In the genomic region with DNA sequence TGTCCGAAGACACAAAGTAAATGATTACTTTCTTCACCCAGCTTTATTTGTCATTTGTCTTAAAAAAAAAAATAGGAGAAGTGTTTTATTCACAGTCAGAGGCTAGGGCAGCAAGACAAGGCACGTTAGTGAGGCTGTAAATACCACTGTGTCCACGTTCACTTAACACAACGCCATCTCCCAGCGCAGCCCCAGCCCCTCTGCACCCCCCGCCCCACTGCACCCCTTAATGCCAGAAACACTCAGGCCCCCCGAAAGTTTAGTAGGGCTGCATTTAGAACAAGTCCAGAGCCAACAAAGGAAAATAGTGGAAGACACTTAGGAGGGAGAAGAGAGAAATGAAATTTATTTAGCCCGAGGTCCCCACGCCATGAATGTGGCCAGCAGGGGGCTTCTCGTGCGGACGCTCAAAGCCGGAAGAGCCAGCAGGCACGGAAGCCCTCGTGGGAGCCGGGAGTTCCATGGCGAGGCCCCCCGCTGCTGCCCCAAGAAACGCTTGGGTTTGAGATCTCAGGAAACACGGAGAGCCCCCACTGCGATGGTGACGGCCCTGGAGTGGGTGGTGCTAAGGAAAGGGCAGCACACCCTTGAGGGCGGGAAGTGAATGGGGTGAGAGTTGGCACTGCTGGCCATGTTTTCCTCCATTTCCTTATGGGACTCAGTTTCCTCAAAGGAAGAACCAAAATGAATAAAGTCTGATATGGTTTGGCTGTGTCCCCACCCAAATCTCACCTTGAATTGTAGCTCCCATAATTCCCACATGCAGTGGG, we compare ENCODE assay signal across 8 cellular contexts. TPM values are rescaled to one million over a fixed set of nuclear protein-coding genes. Genes with fewer than 3 reads are reported as not detected.
DNase-seq lines count a peak whose midpoint lies in the region; ATAC-seq and TF ChIP-seq lines count a peak whose summit lies in the region.

No MANE protein-coding gene starts in this region.

- H3K36me3 ChIP-seq in CD8-positive, alpha-beta T cell (ENCODE audit: insufficient read depth, low read length): no peaks in the 10 kb centered on the region
- no peaks in the 10 kb centered on the region for H3K36me3 ChIP-seq in uterus

- CTCF ChIA-PET in CD8-positive, alpha-beta T cell (lab: Charles Lee): interaction anchor here (0.6 to 7.3 kb wide), 32 partner anchors 7 to 916 kb away, joined by 3 to 164 read pairs (median 4); no protein-coding TSS in a partner anchor
- CTCF ChIA-PET in RWPE1 (lab: Yijun Ruan, JAX): interaction anchor here (0.5 to 2.6 kb wide), 28 partner anchors 9 to 955 kb away, joined by 3 to 33 read pairs (median 3); partner anchors contain the start of gene PLEKHG1

- H3K27me3 ChIP-seq in CD8-positive, alpha-beta T cell (ENCODE audit: insufficient read depth, low read length): no peaks in the 10 kb centered on the region
- H3K27me3 ChIP-seq in uterus: no peaks in the 10 kb centered on the region

- peaks cover 5% of the 10 kb centered on the region for H3K4me1 ChIP-seq in CD8-positive, alpha-beta T cell (ENCODE audit: insufficient read depth, low read length)
- no peaks in the 10 kb centered on the region for H3K4me1 ChIP-seq in uterus

- POLR2A ChIA-PET in CD8-positive, alpha-beta T cell (lab: Charles Lee): no interaction called here
- POLR2A ChIA-PET in RWPE1 (lab: Yijun Ruan, JAX; ENCODE audit: low non-redundant PET): no interaction called here

- H3K9me3 Mint-ChIP-seq in CD8-positive, alpha-beta T cell: no peaks in the 10 kb centered on the region
- H3K9me3 Mint-ChIP-seq in HFFc6: no peaks in the 10 kb centered on the region
- peaks cover 10% of the 10 kb centered on the region for H3K9me3 Mint-ChIP-seq in activated naive CD8-positive, alpha-beta T cell treated with anti-CD3 and anti-CD28 coated beads for 36 hours

- peak; percentile 53 for ATAC-seq in CD8-positive, alpha-beta T cell
- ATAC-seq in Right ventricle myocardium inferior: peak; percentile 79

- no peaks in the 10 kb centered on the region for H3K36me3 Mint-ChIP-seq in CD8-positive, alpha-beta T cell
- no peaks in the 10 kb centered on the region for H3K36me3 Mint-ChIP-seq in HFFc6 (ENCODE audit: low read depth)
- H3K36me3 Mint-ChIP-seq in activated naive CD8-positive, alpha-beta T cell treated with anti-CD3 and anti-CD28 coated beads for 36 hours: peaks cover 1% of the 10 kb centered on the region

- no peak overlapping the region for H3K27ac Mint-ChIP-seq in CD8-positive, alpha-beta T cell
- H3K27ac Mint-ChIP-seq in HFFc6: no peak overlapping the region
- H3K27ac Mint-ChIP-seq in activated naive CD8-positive, alpha-beta T cell treated with anti-CD3 and anti-CD28 coated beads for 36 hours: peak overlapping the region; percentile 86

- peak; percentile 10 to 74 (median 50) for DNase-seq in CD8-positive, alpha-beta T cell
- DNase-seq in HFFc6 (peak; percentile 7), RWPE1 (ENCODE audit: low spot score) (peak; percentile 54), Right ventricle myocardium inferior (ENCODE audit: missing footprints) (peak; percentile 86), posterior cingulate gyrus (peak in 7 of 10 donors; percentile 18 to 88 (median 56)), uterus (peak; percentile 50 to 68), COR-L47 (lab: John Stamatoyannopoulos, UW) (no peak)
- peak; percentile 68 for DNase-seq in activated naive CD8-positive, alpha-beta T cell treated with anti-CD3 and anti-CD28 coated beads for 36 hours

- peak overlapping the region; percentile 79 for H3K4me3 Mint-ChIP-seq in CD8-positive, alpha-beta T cell
- H3K4me3 Mint-ChIP-seq in HFFc6: peak overlapping the region; percentile 66
- peak overlapping the region; percentile 72 for H3K4me3 Mint-ChIP-seq in activated naive CD8-positive, alpha-beta T cell treated with anti-CD3 and anti-CD28 coated beads for 36 hours

- H3K9me3 ChIP-seq in CD8-positive, alpha-beta T cell (ENCODE audit: low read length): no peaks in the 10 kb centered on the region
- H3K9me3 ChIP-seq in uterus: no peaks in the 10 kb centered on the region

- intact Hi-C loops in CD8-positive, alpha-beta T cell (cut with DNase I, micrococcal nuclease): loop anchor here (1.0 to 10.0 kb wide), 5 partner anchors 178 to 906 kb away; partner anchors contain the start of gene PLEKHG1 (in 1 of the 2)
- intact Hi-C loops in Right ventricle myocardium inferior (cut with DNase I) (loop anchor here (1.0 to 5.0 kb wide), 5 partner anchors 182 to 396 kb away; no protein-coding TSS in a partner anchor), posterior cingulate gyrus (cut with DNase I) (loop anchor here (1.0 to 5.0 kb wide), 2 partner anchors 178 to 396 kb away; partner anchors contain the start of gene PLEKHG1), uterus (cut with DNase I; ENCODE audit: low total_unique reads) (loop anchor here (5.0 kb wide), 1 partner anchor 398 kb away; no protein-coding TSS in a partner anchor)

- peaks cover 9% of the 10 kb centered on the region for H3K4me1 Mint-ChIP-seq in CD8-positive, alpha-beta T cell (ENCODE audit: low read depth)
- H3K4me1 Mint-ChIP-seq in HFFc6 (ENCODE audit: low read depth): peaks cover 16% of the 10 kb centered on the region
- peaks cover 16% of the 10 kb centered on the region for H3K4me1 Mint-ChIP-seq in activated naive CD8-positive, alpha-beta T cell treated with anti-CD3 and anti-CD28 coated beads for 36 hours

- peak; percentile 41 for TF ChIP-seq CTCF in CD8-positive, alpha-beta T cell (IDR thresholded peaks at IDR 0.05)
- TF ChIP-seq CTCF in HFFc6 (IDR thresholded peaks at IDR 0.05): peak; percentile 81
- peak; percentile 58 for TF ChIP-seq CTCF in RWPE1 (conservative IDR thresholded peaks at IDR 0.05; ENCODE audit: low read depth)
- TF ChIP-seq CTCF in uterus (IDR thresholded peaks at IDR 0.05): peak; percentile 62 to 78 (median 69)

- TF ChIP-seq POLR2A in uterus (IDR thresholded peaks at IDR 0.05): no peak

- no peak overlapping the region for H3K27ac ChIP-seq in CD8-positive, alpha-beta T cell (ENCODE audit: low read depth, low read length)
- H3K27ac ChIP-seq in RWPE1 (peak overlapping the region; percentile 72), uterus (peak overlapping the region; percentile 64 to 70)

- H3K27me3 Mint-ChIP-seq in CD8-positive, alpha-beta T cell (ENCODE audit: low read depth): peaks cover 25% of the 10 kb centered on the region
- peaks cover 16% of the 10 kb centered on the region for H3K27me3 Mint-ChIP-seq in HFFc6 (ENCODE audit: insufficient read depth)
- H3K27me3 Mint-ChIP-seq in activated naive CD8-positive, alpha-beta T cell treated with anti-CD3 and anti-CD28 coated beads for 36 hours: peaks cover 17% of the 10 kb centered on the region

- peak overlapping the region; percentile 34 for H3K4me3 ChIP-seq in CD8-positive, alpha-beta T cell (ENCODE audit: low read depth, low read length)
- H3K4me3 ChIP-seq in uterus: peak overlapping the region; percentile 20 to 38

RNA-seq across cellular contexts. Expression of gene IYD, which starts 50.2 kb away (rescaled TPM):
- total RNA-seq in CD8-positive, alpha-beta T cell: not detected
- total RNA-seq in HFFc6 (2021; fragmentation: NEBNext Ultra II Directional; extraction: Animal tissue kit (Norgen Biotek cat#: 25700)): not detected
- not detected for total RNA-seq in activated naive CD8-positive, alpha-beta T cell treated with anti-CD3 and anti-CD28 coated beads for 36 hours
- total RNA-seq in Right ventricle myocardium inferior (not detected), uterus (not detected)
